ENCODE assay signal across 17 cellular contexts in the genomic region with DNA sequence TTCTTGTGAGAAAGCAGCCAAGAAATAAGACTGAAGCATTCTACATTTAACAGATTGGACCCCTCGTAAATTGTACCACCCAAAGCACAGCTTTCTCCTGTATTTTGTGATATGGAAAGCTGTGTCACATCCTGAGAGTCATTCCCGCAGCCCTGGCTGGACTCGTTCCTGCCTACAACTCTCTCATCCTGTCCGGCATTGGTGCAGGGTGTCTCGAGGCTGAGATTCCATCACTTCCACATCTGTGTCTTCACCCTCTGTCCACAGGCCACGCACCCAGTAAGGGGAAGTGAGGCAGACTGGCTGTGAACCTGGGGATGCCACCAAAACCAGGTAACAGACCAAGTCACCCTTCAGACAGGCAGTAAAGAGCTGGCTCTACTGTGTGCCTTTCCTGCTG.
DNase-seq lines count a peak whose midpoint lies in the region; ATAC-seq and TF ChIP-seq lines count a peak whose summit lies in the region.
"Had no signal": no experiment of that assay in that cellular context is flagged by ENCODE, and none has a peak within 500 bp of the region (broad histone marks: within the 10 kb centered on the region; RNA-seq: fewer than 3 reads in every experiment).

No MANE protein-coding gene starts in this region.

- no peak for TF ChIP-seq CTCF in natural killer cell (IDR thresholded peaks at IDR 0.05)
- no peak for TF ChIP-seq CTCF in esophagus muscularis mucosa (IDR thresholded peaks at IDR 0.05)
- no peak for TF ChIP-seq CTCF in ovary (IDR thresholded peaks at IDR 0.05)

- no peak overlapping the region for H3K4me3 Mint-ChIP-seq in natural killer cell treated with Interleukin-12 subunit alpha and Interleukin-12 subunit beta and Interleukin-15 and Interleukin-18, amount 100 ng/mL, for 72 hours
- H3K4me3 Mint-ChIP-seq in natural killer cell: no peak overlapping the region
- no peak overlapping the region for H3K4me3 Mint-ChIP-seq in activated CD8-positive, alpha-beta T cell treated with anti-CD3 and anti-CD28 coated beads, Interleukin-2, amount 10 ng/mL, durations not matched to agents 7 days and 5 days
- H3K4me3 Mint-ChIP-seq in stimulated activated memory B cell treated with anti-CD40 and anti-IgM and Interleukin-4, amounts not matched to agents 10 μg/mL and 1 μg/mL and 100 μg/mL, for 72 hours: no peak overlapping the region
- H3K4me3 Mint-ChIP-seq: CD8-positive, alpha-beta T cell had no signal

- intact Hi-C loops in natural killer cell (cut with micrococcal nuclease) (no loop called here), esophagus muscularis mucosa (cut with DNase I) (no loop called here), ovary (cut with DNase I) (loop anchor here in 2 of 4 donors (10.0 kb wide), 1 partner anchor 146 kb away; a partner anchor contains a TSS)

- H3K4me3 ChIP-seq in esophagus muscularis mucosa (no peak overlapping the region), ovary (no peak overlapping the region)
- H3K4me3 ChIP-seq: BLaER1 treated with 17β-estradiol and CSF1 and Interleukin-3, amounts not matched to agents 10 nM and 100 nM had no signal

- CTCF ChIA-PET in activated CD8-positive, alpha-beta T cell treated with anti-CD3 and anti-CD28 coated beads, Interleukin-2, amount 10 ng/mL, durations not matched to agents 7 days and 5 days (lab: Charles Lee): no interaction called here

- no peaks in the 10 kb centered on the region for H3K36me3 ChIP-seq in esophagus muscularis mucosa
- H3K36me3 ChIP-seq in ovary: no peaks in the 10 kb centered on the region
- H3K36me3 ChIP-seq: BLaER1 treated with 17β-estradiol and CSF1 and Interleukin-3, amounts not matched to agents 10 nM and 100 nM had no signal

- peaks cover 47 to 61% of the 10 kb centered on the region in 2 donors for H3K4me1 Mint-ChIP-seq in natural killer cell treated with Interleukin-12 subunit alpha and Interleukin-12 subunit beta and Interleukin-15 and Interleukin-18, amount 100 ng/mL, for 72 hours (ENCODE audit: low read depth in 2 of 2)
- peaks cover 5 to 15% of the 10 kb centered on the region in 2 donors for H3K4me1 Mint-ChIP-seq in natural killer cell
- peaks cover 70% of the 10 kb centered on the region for H3K4me1 Mint-ChIP-seq in activated CD8-positive, alpha-beta T cell treated with anti-CD3 and anti-CD28 coated beads, Interleukin-2, amount 10 ng/mL, durations not matched to agents 7 days and 5 days (ENCODE audit: low read depth)
- peaks cover 50% of the 10 kb centered on the region for H3K4me1 Mint-ChIP-seq in stimulated activated memory B cell treated with anti-CD40 and anti-IgM and Interleukin-4, amounts not matched to agents 10 μg/mL and 1 μg/mL and 100 μg/mL, for 72 hours

- 93% methylated on average over 4 of the region's 6 CpGs for WGBS in esophagus muscularis mucosa
- 85 to 91% (median 88%) methylated on average over 6 of the region's 6 CpGs for WGBS in ovary, 3 donors

- H3K4me1 ChIP-seq in esophagus muscularis mucosa: peaks cover 2 to 18% (median 16%) of the 10 kb centered on the region in 4 donors
- H3K4me1 ChIP-seq in ovary (ENCODE audit: insufficient read depth): peaks cover 4% of the 10 kb centered on the region

- H3K27me3 Mint-ChIP-seq in natural killer cell treated with Interleukin-12 subunit alpha and Interleukin-12 subunit beta and Interleukin-15 and Interleukin-18, amount 100 ng/mL, for 72 hours: peaks cover 0 to 2% of the 10 kb centered on the region in 2 donors
- no peaks in the 10 kb centered on the region for H3K27me3 Mint-ChIP-seq in natural killer cell (ENCODE audit: low read depth in 2 of 2)
- no peaks in the 10 kb centered on the region for H3K27me3 Mint-ChIP-seq in activated CD8-positive, alpha-beta T cell treated with anti-CD3 and anti-CD28 coated beads, Interleukin-2, amount 10 ng/mL, durations not matched to agents 7 days and 5 days (ENCODE audit: low read depth)
- H3K27me3 Mint-ChIP-seq in stimulated activated memory B cell treated with anti-CD40 and anti-IgM and Interleukin-4, amounts not matched to agents 10 μg/mL and 1 μg/mL and 100 μg/mL, for 72 hours: no peaks in the 10 kb centered on the region

- H3K9me3 ChIP-seq in esophagus muscularis mucosa (no peaks in the 10 kb centered on the region), ovary (no peaks in the 10 kb centered on the region)

- H3K27ac Mint-ChIP-seq in natural killer cell treated with Interleukin-12 subunit alpha and Interleukin-12 subunit beta and Interleukin-15 and Interleukin-18, amount 100 ng/mL, for 72 hours: peak overlapping the region; percentile 83 to 92
- H3K27ac Mint-ChIP-seq in natural killer cell: no peak overlapping the region
- H3K27ac Mint-ChIP-seq in activated CD8-positive, alpha-beta T cell treated with anti-CD3 and anti-CD28 coated beads, Interleukin-2, amount 10 ng/mL, durations not matched to agents 7 days and 5 days: peak overlapping the region; percentile 77
- peak overlapping the region; percentile 58 for H3K27ac Mint-ChIP-seq in stimulated activated memory B cell treated with anti-CD40 and anti-IgM and Interleukin-4, amounts not matched to agents 10 μg/mL and 1 μg/mL and 100 μg/mL, for 72 hours
- H3K27ac Mint-ChIP-seq: CD8-positive, alpha-beta T cell had no signal

- peaks cover 4% of the 10 kb centered on the region for H3K36me3 Mint-ChIP-seq in natural killer cell treated with Interleukin-12 subunit alpha and Interleukin-12 subunit beta and Interleukin-15 and Interleukin-18, amount 100 ng/mL, for 72 hours
- no peaks in the 10 kb centered on the region for H3K36me3 Mint-ChIP-seq in natural killer cell
- peaks cover 33% of the 10 kb centered on the region for H3K36me3 Mint-ChIP-seq in activated CD8-positive, alpha-beta T cell treated with anti-CD3 and anti-CD28 coated beads, Interleukin-2, amount 10 ng/mL, durations not matched to agents 7 days and 5 days (ENCODE audit: low read depth)
- H3K36me3 Mint-ChIP-seq in stimulated activated memory B cell treated with anti-CD40 and anti-IgM and Interleukin-4, amounts not matched to agents 10 μg/mL and 1 μg/mL and 100 μg/mL, for 72 hours: no peaks in the 10 kb centered on the region
- H3K36me3 Mint-ChIP-seq: CD8-positive, alpha-beta T cell had no signal

- no peak overlapping the region for H3K27ac ChIP-seq in esophagus muscularis mucosa (replicated peaks in 1 of 4)
- no peak overlapping the region for H3K27ac ChIP-seq in ovary
- H3K27ac ChIP-seq: BLaER1 treated with 17β-estradiol and CSF1 and Interleukin-3, amounts not matched to agents 10 nM and 100 nM had no signal

- POLR2A ChIA-PET in activated CD8-positive, alpha-beta T cell treated with anti-CD3 and anti-CD28 coated beads, Interleukin-2, amount 10 ng/mL, durations not matched to agents 7 days and 5 days (lab: Charles Lee): interaction anchor here (1.3 to 8.5 kb wide), 4 partner anchors 15 to 146 kb away, joined by 3 to 67 read pairs (median 6); a partner anchor contains a TSS

- peaks cover 3% of the 10 kb centered on the region for H3K9me3 Mint-ChIP-seq in natural killer cell treated with Interleukin-12 subunit alpha and Interleukin-12 subunit beta and Interleukin-15 and Interleukin-18, amount 100 ng/mL, for 72 hours
- no peaks in the 10 kb centered on the region for H3K9me3 Mint-ChIP-seq in natural killer cell
- H3K9me3 Mint-ChIP-seq in activated CD8-positive, alpha-beta T cell treated with anti-CD3 and anti-CD28 coated beads, Interleukin-2, amount 10 ng/mL, durations not matched to agents 7 days and 5 days (ENCODE audit: insufficient read depth): peaks cover 6% of the 10 kb centered on the region
- no peaks in the 10 kb centered on the region for H3K9me3 Mint-ChIP-seq in stimulated activated memory B cell treated with anti-CD40 and anti-IgM and Interleukin-4, amounts not matched to agents 10 μg/mL and 1 μg/mL and 100 μg/mL, for 72 hours
- H3K9me3 Mint-ChIP-seq: CD8-positive, alpha-beta T cell had no signal

- H3K27me3 ChIP-seq in esophagus muscularis mucosa: no peaks in the 10 kb centered on the region
- no peaks in the 10 kb centered on the region for H3K27me3 ChIP-seq in ovary
- H3K27me3 ChIP-seq: BLaER1 treated with 17β-estradiol and CSF1 and Interleukin-3, amounts not matched to agents 10 nM and 100 nM had no signal

- no peak for TF ChIP-seq POLR2A in esophagus muscularis mucosa (IDR thresholded peaks at IDR 0.05; ENCODE audit: low read depth)
- TF ChIP-seq POLR2A in ovary (IDR thresholded peaks at IDR 0.05): no peak

- DNase-seq in natural killer cell treated with Interleukin-12 subunit alpha and Interleukin-12 subunit beta and Interleukin-15 and Interleukin-18, amount 100 ng/mL, for 72 hours (ENCODE audit: low spot score): no peak
- no peak for DNase-seq in natural killer cell
- DNase-seq in activated CD8-positive, alpha-beta T cell treated with anti-CD3 and anti-CD28 coated beads, Interleukin-2, amount 10 ng/mL, durations not matched to agents 7 days and 5 days: no peak
- DNase-seq in esophagus muscularis mucosa (ENCODE audit: extremely low spot score): peak; percentile 66
- no peak for DNase-seq in ovary
- DNase-seq in DMS 273 (lab: John Stamatoyannopoulos, UW; ENCODE audit: unreplicated experiment): no peak
- DNase-seq in HUDEP-2 (lab: John Stamatoyannopoulos, UW; ENCODE audit: unreplicated experiment in 76 of 76): no peak
- DNase-seq: CD8-positive, alpha-beta T cell; DMS79 treated with DMSO at 0.1 percent for 48 hours; NCI-H1417 treated with DMSO at 0.1 percent for 48 hours; NCI-H187 treated with DMSO at 0.1 percent for 48 hours; NCI-H2227 treated with DMSO at 0.1 percent for 48 hours; NCI-H510A treated with DMSO at 0.1 percent for 48 hours; NCI-H774; SHP77 had no signal

- TF ChIP-seq EP300 in esophagus muscularis mucosa (IDR thresholded peaks at IDR 0.05) (no peak), ovary (IDR thresholded peaks at IDR 0.05) (no peak)

- ATAC-seq in natural killer cell treated with Interleukin-12 subunit alpha and Interleukin-12 subunit beta and Interleukin-15 and Interleukin-18, amount 100 ng/mL, for 72 hours: no peak
- no peak for ATAC-seq in natural killer cell
- no peak for ATAC-seq in activated CD8-positive, alpha-beta T cell treated with anti-CD3 and anti-CD28 coated beads, Interleukin-2, amount 10 ng/mL, durations not matched to agents 7 days and 5 days
- no peak for ATAC-seq in stimulated activated memory B cell treated with anti-CD40 and anti-IgM and Interleukin-4, amounts not matched to agents 10 μg/mL and 1 μg/mL and 100 μg/mL, for 72 hours
- ATAC-seq: CD8-positive, alpha-beta T cell had no signal

Comparison
In these comparisons a context has a peak if more than half of its experiments do, and no peak if none do; other contexts are left out.
1. H3K27ac Mint-ChIP-seq: peak in natural killer cell treated with Interleukin-12 subunit alpha and Interleukin-12 subunit beta and Interleukin-15 and Interleukin-18, amount 100 ng/mL, for 72 hours (2 of 2), activated CD8-positive, alpha-beta T cell treated with anti-CD3 and anti-CD28 coated beads, Interleukin-2, amount 10 ng/mL, durations not matched to agents 7 days and 5 days (single experiment) and stimulated activated memory B cell treated with anti-CD40 and anti-IgM and Interleukin-4, amounts not matched to agents 10 μg/mL and 1 μg/mL and 100 μg/mL, for 72 hours (single experiment); none in natural killer cell (0 of 2).